In genomic region chr4:82866706-82867385, GRCh38 we compare ENCODE assay signal across 13 cellular contexts. TPM values are rescaled to one million over a fixed set of nuclear protein-coding genes. Genes with fewer than 3 reads are reported as not detected.
DNase-seq lines count a peak whose midpoint lies in the region; ATAC-seq and TF ChIP-seq lines count a peak whose summit lies in the region.
"Had no signal": no experiment of that assay in that cellular context is flagged by ENCODE, and none has a peak within 500 bp of the region (broad histone marks: within the 10 kb centered on the region; RNA-seq: fewer than 3 reads in every experiment).

No MANE protein-coding gene starts in this region.

- H3K4me1 ChIP-seq in body of pancreas: peaks cover 33% of the 10 kb centered on the region
- H3K4me1 ChIP-seq: parathyroid adenoma had no signal

- no peaks in the 10 kb centered on the region for H3K27me3 Mint-ChIP-seq in activated CD4-positive, alpha-beta T cell treated with anti-CD3 and anti-CD28 coated beads, Interleukin-2, amount 10 ng/mL, durations not matched to agents 7 days and 5 days
- no peaks in the 10 kb centered on the region for H3K27me3 Mint-ChIP-seq in naive thymus-derived CD8-positive, alpha-beta T cell

- H3K9me3 Mint-ChIP-seq in activated CD4-positive, alpha-beta T cell treated with anti-CD3 and anti-CD28 coated beads, Interleukin-2, amount 10 ng/mL, durations not matched to agents 7 days and 5 days: peaks cover 6% of the 10 kb centered on the region
- H3K9me3 Mint-ChIP-seq in naive thymus-derived CD8-positive, alpha-beta T cell: no peaks in the 10 kb centered on the region

- TF ChIP-seq CTCF in HL-60 (IDR thresholded peaks at IDR 0.05; ENCODE audit: insufficient read depth, low read length) (no peak), body of pancreas (IDR thresholded peaks at IDR 0.05) (no peak)

- WGBS in body of pancreas, 2 donors: 46 to 58% methylated on average over 8 of the region's 8 CpGs

- peak; percentile 76 for ATAC-seq in body of pancreas
- ATAC-seq in naive thymus-derived CD8-positive, alpha-beta T cell: no peak

- H3K9me3 ChIP-seq in body of pancreas: no peaks in the 10 kb centered on the region

- peaks cover 71% of the 10 kb centered on the region for H3K36me3 Mint-ChIP-seq in activated CD4-positive, alpha-beta T cell treated with anti-CD3 and anti-CD28 coated beads, Interleukin-2, amount 10 ng/mL, durations not matched to agents 7 days and 5 days (ENCODE audit: low read depth)
- H3K36me3 Mint-ChIP-seq in naive thymus-derived CD8-positive, alpha-beta T cell: peaks cover 0 to 86% (median 23%) of the 10 kb centered on the region in 3 donors

- H3K27me3 ChIP-seq in HL-60 (ENCODE audit: insufficient read depth, poor library complexity, severe bottlenecking): no peaks in the 10 kb centered on the region
- H3K27me3 ChIP-seq in body of pancreas: no peaks in the 10 kb centered on the region

- DNase-seq in activated CD4-positive, alpha-beta T cell treated with anti-CD3 and anti-CD28 coated beads, Interleukin-2, amount 10 ng/mL, durations not matched to agents 7 days and 5 days: no peak
- DNase-seq in activated CD4-positive, alpha-beta T cell treated with anti-CD3 and anti-CD28 coated beads for 48 hours: no peak
- DNase-seq in HL-60 (ENCODE audit: low read depth in 1 of 2, low spot score in 1 of 2) (no peak), body of pancreas (no peak), NCI-H345 (lab: John Stamatoyannopoulos, UW) (no peak), NCI-H526 (lab: John Stamatoyannopoulos, UW) (no peak), NK-92 (lab: John Stamatoyannopoulos, UW; ENCODE audit: unreplicated experiment) (no peak)
- no peak for DNase-seq in naive thymus-derived CD8-positive, alpha-beta T cell
- DNase-seq: NCI-H1930; NCI-H748 treated with DMSO at 0.1 percent for 48 hours; Right ventricle myocardium superior; stimulated activated CD4-positive, alpha-beta T cell treated with anti-CD3 and anti-CD28 coated beads, Interleukin-15, amount 100 ng/mL, for 24 hours had no signal

- POLR2A ChIA-PET in activated CD4-positive, alpha-beta T cell treated with anti-CD3 and anti-CD28 coated beads, Interleukin-2, amount 10 ng/mL, durations not matched to agents 7 days and 5 days (lab: Charles Lee): no interaction called here
- POLR2A ChIA-PET in naive thymus-derived CD8-positive, alpha-beta T cell (lab: Charles Lee): interaction anchor here (0.6 kb wide), 1 partner anchor 145 kb away, joined by 3 read pairs; no protein-coding TSS in a partner anchor

- H3K27ac Mint-ChIP-seq in activated CD4-positive, alpha-beta T cell treated with anti-CD3 and anti-CD28 coated beads, Interleukin-2, amount 10 ng/mL, durations not matched to agents 7 days and 5 days: peak overlapping the region; percentile 95
- H3K27ac Mint-ChIP-seq in naive thymus-derived CD8-positive, alpha-beta T cell: peak overlapping the region in 6 of 10 donors; percentile 45 to 79 (median 70)

- H3K4me1 Mint-ChIP-seq in activated CD4-positive, alpha-beta T cell treated with anti-CD3 and anti-CD28 coated beads, Interleukin-2, amount 10 ng/mL, durations not matched to agents 7 days and 5 days: peaks cover 43% of the 10 kb centered on the region
- peaks cover 8 to 24% (median 21%) of the 10 kb centered on the region in 4 donors for H3K4me1 Mint-ChIP-seq in naive thymus-derived CD8-positive, alpha-beta T cell

- peaks cover 21 to 26% of the 10 kb centered on the region in 2 donors for H3K36me3 ChIP-seq in body of pancreas (replicated peaks in 1 of 2; ENCODE audit: insufficient read depth in 1 of 2, low read depth in 2 of 2)

- H3K4me3 ChIP-seq in HL-60 (replicated peaks; ENCODE audit: insufficient read depth, low read length) (no peak overlapping the region), body of pancreas (no peak overlapping the region)

- TF ChIP-seq POLR2A in body of pancreas (IDR thresholded peaks at IDR 0.05): no peak

- H3K4me3 Mint-ChIP-seq in activated CD4-positive, alpha-beta T cell treated with anti-CD3 and anti-CD28 coated beads, Interleukin-2, amount 10 ng/mL, durations not matched to agents 7 days and 5 days: no peak overlapping the region
- H3K4me3 Mint-ChIP-seq in naive thymus-derived CD8-positive, alpha-beta T cell: no peak overlapping the region

- CTCF ChIA-PET in activated CD4-positive, alpha-beta T cell treated with anti-CD3 and anti-CD28 coated beads, Interleukin-2, amount 10 ng/mL, durations not matched to agents 7 days and 5 days (lab: Charles Lee): interaction anchor here (0.7 to 1.7 kb wide), 3 partner anchors 10 to 155 kb away, joined by 3 to 5 read pairs (median 3); no protein-coding TSS in a partner anchor

- H3K27ac ChIP-seq in HL-60 (replicated peaks) (peak overlapping the region; percentile 66), body of pancreas (peak overlapping the region; percentile 26 to 81 (median 60))
- H3K27ac ChIP-seq: parathyroid adenoma had no signal

- intact Hi-C loops in body of pancreas (cut with DNase I): no loop called here

RNA-seq across cellular contexts. Expression of gene SEC31A, which starts 24.1 kb away (rescaled TPM):
- total RNA-seq in activated CD4-positive, alpha-beta T cell treated with anti-CD3 and anti-CD28 coated beads, Interleukin-2, amount 10 ng/mL, durations not matched to agents 7 days and 5 days: 100 to 1,000 TPM; 131 to 154 TPM
- 100 to 1,000 TPM; 215 to 245 TPM for total RNA-seq in body of pancreas
- total RNA-seq in naive thymus-derived CD8-positive, alpha-beta T cell: 100 to 1,000 TPM; 130 to 145 TPM
- polyA plus RNA-seq in naive thymus-derived CD8-positive, alpha-beta T cell: 100 to 1,000 TPM; 101 to 131 (median 112) TPM

RNA-seq across cellular contexts. Expression of gene THAP9, which starts 33.7 kb away (rescaled TPM):
- total RNA-seq in activated CD4-positive, alpha-beta T cell treated with anti-CD3 and anti-CD28 coated beads, Interleukin-2, amount 10 ng/mL, durations not matched to agents 7 days and 5 days: 1 to 10 TPM; 3.9 to 4.4 TPM
- 1 to 10 TPM in 1 of 2 donors, under 1 TPM in 1; 0.33 to 3.9 TPM for total RNA-seq in body of pancreas
- total RNA-seq in naive thymus-derived CD8-positive, alpha-beta T cell: 1 to 10 TPM; 4.1 to 6.0 TPM
- 1 to 10 TPM; 1.6 to 2.9 (median 1.7) TPM for polyA plus RNA-seq in naive thymus-derived CD8-positive, alpha-beta T cell
